24 cellular contexts compared by ENCODE assay signal in genomic region chr17:66088173-66088572, GRCh38.
DNase-seq lines count a peak whose midpoint lies in the region; ATAC-seq, FAIRE-seq and TF ChIP-seq lines count a peak whose summit lies in the region.
"Had no signal": no experiment of that assay in that cellular context is flagged by ENCODE, and none has a peak within 500 bp of the region (broad histone marks: within the 10 kb centered on the region; RNA-seq: fewer than 3 reads in every experiment).

No MANE protein-coding gene starts in this region.

- no peak overlapping the region for H3K4ac ChIP-seq in neuronal stem cell (ENCODE audit: low read length)

- H3K9me3 ChIP-seq in heart left ventricle = peaks cover 0 to 22% (median 10%) of the 10 kb centered on the region in 12 donors
- peaks cover 4 to 14% of the 10 kb centered on the region in 2 donors for H3K9me3 ChIP-seq in neuronal stem cell (replicated peaks in 1 of 2; ENCODE audit: control insufficient read depth in 2 of 2, insufficient read depth in 1 of 2, low read depth in 1 of 2, low read length in 2 of 2)
- H3K9me3 ChIP-seq in small intestine (ENCODE audit: control insufficient read depth, low read depth) = no peaks in the 10 kb centered on the region

- H2AK5ac ChIP-seq in neuronal stem cell (ENCODE audit: low read depth, low read length) = no peak overlapping the region

- H2AFZ ChIP-seq in neuronal stem cell (ENCODE audit: low read length) = no peak overlapping the region
- H2AFZ ChIP-seq: GM23338 had no signal

- H3K27ac ChIP-seq in heart left ventricle (no peak overlapping the region), neuronal stem cell (replicated peaks; ENCODE audit: low read length) (no peak overlapping the region), small intestine (ENCODE audit: low read depth in 1 of 2, low read length in 1 of 2) (no peak overlapping the region)
- H3K27ac ChIP-seq: 22Rv1, BLaER1, C4-2B had no signal

- intact Hi-C loops in Right ventricle myocardium inferior (cut with DNase I) (no loop called here), heart left ventricle (cut with DNase I) (no loop called here)

- no peak overlapping the region for H2BK15ac ChIP-seq in neuronal stem cell (ENCODE audit: low read length)

- 93 to 99% (median 97%) methylated on average over 3 to 4 of the region's 4 CpGs for WGBS in heart left ventricle, 4 donors
- WGBS in neuronal stem cell (ENCODE audit: extremely low coverage in 2 of 2, insufficient read length in 2 of 2, insufficient replicate concordance in 1 of 2), 2 donors = no CpG with 5 or more reads among the region's 4 CpGs
- WGBS in small intestine, 3 donors = 89 to 94% (median 92%) methylated on average over 4 of the region's 4 CpGs

- H4K91ac ChIP-seq in neuronal stem cell (ENCODE audit: low read depth, low read length, poor library complexity) = no peak overlapping the region

- H3K4me1 Mint-ChIP-seq in chondrocyte (ENCODE audit: low read depth) = peaks cover 19% of the 10 kb centered on the region
- H3K4me1 Mint-ChIP-seq: B cell; CD4-positive, CD25-positive, alpha-beta regulatory T cell had no signal

- H3K27me3 ChIP-seq in heart left ventricle (no peaks in the 10 kb centered on the region), neuronal stem cell (ENCODE audit: control insufficient read depth in 3 of 3, insufficient read depth in 3 of 3, low read depth in 1 of 3, low read length in 3 of 3) (no peaks in the 10 kb centered on the region), small intestine (ENCODE audit: control insufficient read depth in 2 of 2, insufficient read depth in 2 of 2, low read length in 2 of 2) (no peaks in the 10 kb centered on the region)
- H3K27me3 ChIP-seq: BLaER1 had no signal

- H4K8ac ChIP-seq in neuronal stem cell (ENCODE audit: low read depth, low read length) = no peak overlapping the region

- ATAC-seq in Right ventricle myocardium inferior (no peak), heart left ventricle (no peak)
- ATAC-seq in activated naive CD4-positive, alpha-beta T cell treated with anti-CD3 and anti-CD28 coated beads, Interleukin-2, amount 50 U/mL, for 72 hours = no peak
- ATAC-seq: CD8-positive, alpha-beta T cell; GM12878; GM23338; HCT116 had no signal

- H3K79me1 ChIP-seq in neuronal stem cell (ENCODE audit: low read depth, low read length) = peaks cover 3% of the 10 kb centered on the region

- TF ChIP-seq POLR2A in heart left ventricle (IDR thresholded peaks at IDR 0.05) = no peak

- no peak overlapping the region for H2BK12ac ChIP-seq in neuronal stem cell (ENCODE audit: low read length)

- peaks cover 19% of the 10 kb centered on the region for H3K36me3 Mint-ChIP-seq in chondrocyte (ENCODE audit: low read depth)
- H3K36me3 Mint-ChIP-seq in activated naive CD4-positive, alpha-beta T cell treated with anti-CD3 and anti-CD28 coated beads, Interleukin-2, amount 50 U/mL, for 72 hours = peaks cover 0 to 13% of the 10 kb centered on the region in 2 donors
- H3K36me3 Mint-ChIP-seq: CD4-positive, CD25-positive, alpha-beta regulatory T cell; CD8-positive, alpha-beta T cell had no signal

- peak overlapping the region; percentile 15 for H3K18ac ChIP-seq in neuronal stem cell (ENCODE audit: low read length)

- H3K9ac ChIP-seq in neuronal stem cell (ENCODE audit: low read depth, low read length, poor library complexity) = no peak overlapping the region
- H3K9ac ChIP-seq: BLaER1 had no signal

- no peak overlapping the region for H3K4me2 ChIP-seq in neuronal stem cell (ENCODE audit: insufficient read depth, low read length, poor library complexity, severe bottlenecking)
- H3K4me2 ChIP-seq: BLaER1, GM23338 had no signal

- H3K23ac ChIP-seq in neuronal stem cell (ENCODE audit: low read depth, low read length, poor library complexity) = no peak overlapping the region

- no peak overlapping the region for H3K4me3 ChIP-seq in heart left ventricle
- no peak overlapping the region for H3K4me3 ChIP-seq in neuronal stem cell (ENCODE audit: low read length in 2 of 2)
- H3K4me3 ChIP-seq in small intestine (ENCODE audit: low read depth in 1 of 2, low read length in 2 of 2) = no peak overlapping the region
- H3K4me3 ChIP-seq: BLaER1, GM12878, GM23338 had no signal

- DNase-seq in Right ventricle myocardium inferior (ENCODE audit: missing footprints) (peak; percentile 57), heart left ventricle (no peak), chondrocyte (ENCODE audit: low spot score) (no peak), myocyte (ENCODE audit: low read depth) (peak; percentile 7), neuronal stem cell (ENCODE audit: low spot score) (no peak), urothelium cell line (ENCODE audit: low spot score) (no peak), small intestine (no peak)
- no peak for DNase-seq in activated naive CD4-positive, alpha-beta T cell treated with anti-CD3 and anti-CD28 coated beads, Interleukin-2, amount 50 U/mL, for 72 hours (ENCODE audit: low spot score in 2 of 2)
- DNase-seq: Caco-2; CD4-positive, CD25-positive, alpha-beta regulatory T cell; CD8-positive, alpha-beta T cell; DMS153; DND-41; GDM1; H9 had no signal

- H2BK5ac ChIP-seq in neuronal stem cell (ENCODE audit: low read length) = no peak overlapping the region

- TF ChIP-seq CTCF in heart left ventricle (IDR thresholded peaks at IDR 0.05) = no peak
- TF ChIP-seq CTCF in chondrocyte (IDR thresholded peaks at IDR 0.05) = no peak

- H2BK120ac ChIP-seq in neuronal stem cell (ENCODE audit: low read depth, low read length) = no peak overlapping the region

- peak overlapping the region; percentile 87 for H3K27ac Mint-ChIP-seq in chondrocyte (ENCODE audit: unreplicated experiment)
- no peak overlapping the region for H3K27ac Mint-ChIP-seq in activated naive CD4-positive, alpha-beta T cell treated with anti-CD3 and anti-CD28 coated beads, Interleukin-2, amount 50 U/mL, for 72 hours
- H3K27ac Mint-ChIP-seq: B cell; CD4-positive, CD25-positive, alpha-beta regulatory T cell; CD8-positive, alpha-beta T cell; GM23338 had no signal

- H3K9me3 Mint-ChIP-seq in chondrocyte (ENCODE audit: low read depth) = peaks cover 28% of the 10 kb centered on the region
- H3K9me3 Mint-ChIP-seq in activated naive CD4-positive, alpha-beta T cell treated with anti-CD3 and anti-CD28 coated beads, Interleukin-2, amount 50 U/mL, for 72 hours = peaks cover 6 to 7% of the 10 kb centered on the region in 2 donors

- no peak overlapping the region for H3K14ac ChIP-seq in neuronal stem cell (ENCODE audit: low read length)

- H3K27me3 Mint-ChIP-seq in chondrocyte (ENCODE audit: low read depth) = no peaks in the 10 kb centered on the region

- H3K36me3 ChIP-seq in heart left ventricle (peaks cover 0 to 26% (median 0%) of the 10 kb centered on the region in 9 donors), neuronal stem cell (replicated peaks in 1 of 2; ENCODE audit: control insufficient read depth in 2 of 2, insufficient read depth in 2 of 2, low read length in 2 of 2) (peaks cover 3% of the 10 kb centered on the region in 2 donors), small intestine (ENCODE audit: control insufficient read depth in 2 of 2, insufficient read depth in 2 of 2, low read length in 2 of 2) (no peaks in the 10 kb centered on the region)

- H3K4me1 ChIP-seq in heart left ventricle (no peaks in the 10 kb centered on the region), neuronal stem cell (ENCODE audit: control insufficient read depth in 2 of 2, insufficient read depth in 1 of 2, low read depth in 1 of 2, low read length in 2 of 2) (no peaks in the 10 kb centered on the region), small intestine (ENCODE audit: control insufficient read depth in 2 of 2, insufficient read depth in 1 of 2, low read depth in 1 of 2, low read length in 1 of 2) (no peaks in the 10 kb centered on the region)
- H3K4me1 ChIP-seq: BLaER1 had no signal

- H3K4me3 Mint-ChIP-seq in chondrocyte (ENCODE audit: unreplicated experiment) = no peak overlapping the region
- H3K4me3 Mint-ChIP-seq: B cell; CD4-positive, CD25-positive, alpha-beta regulatory T cell; CD8-positive, alpha-beta T cell; GM23338; H9 had no signal

- no peak for FAIRE-seq in urothelium cell line (lab: Jason Lieb, UNC)
- FAIRE-seq in small intestine (lab: Jason Lieb, UNC) = no peak
- FAIRE-seq: A204.1, GM12878, GM19239 had no signal

Comparison
In these comparisons a context has a peak if more than half of its experiments do, and no peak if none do; other contexts are left out.
1. DNase-seq: peak in Right ventricle myocardium inferior (single experiment) and myocyte (single experiment); none in heart left ventricle (0 of 5), chondrocyte (single experiment), neuronal stem cell (single experiment), urothelium cell line (single experiment), activated naive CD4-positive, alpha-beta T cell treated with anti-CD3 and anti-CD28 coated beads, Interleukin-2, amount 50 U/mL, for 72 hours (0 of 2) and small intestine (single experiment).